Comparison of ENCODE assay signal across 21 cellular contexts in the genomic region with DNA sequence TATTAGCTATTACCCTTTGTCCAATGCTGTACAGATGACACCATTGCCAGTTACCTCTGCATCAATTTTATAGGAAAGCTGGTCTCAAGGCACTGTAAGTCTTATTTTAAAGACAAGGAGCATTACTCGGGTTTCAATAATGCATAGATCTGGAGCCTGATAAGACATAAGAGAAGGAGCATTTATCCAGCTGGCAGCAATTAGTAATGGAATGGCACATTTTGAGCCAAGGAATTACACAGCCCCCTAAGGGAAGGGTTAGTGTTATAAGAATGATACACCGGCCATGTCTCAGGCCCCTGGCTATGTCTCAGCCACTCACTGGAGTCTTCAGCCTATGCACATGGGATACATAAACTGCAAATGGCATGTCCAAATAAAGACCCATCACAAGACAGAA.
"Had no signal": no experiment of that assay in that cellular context is flagged by ENCODE, and none has a peak within 500 bp of the region (broad histone marks: within the 10 kb centered on the region; RNA-seq: fewer than 3 reads in every experiment).

No MANE protein-coding gene starts in this region.

- H3K36me3 Mint-ChIP-seq: immature natural killer cell, natural killer cell had no signal

- H3K9me3 Mint-ChIP-seq: immature natural killer cell, natural killer cell had no signal

- DNase-seq: dorsolateral prefrontal cortex; effector CD8-positive, alpha-beta T cell; heart left ventricle; hippocampal formation; immature natural killer cell; kidney; left cardiac atrium; left ventricle myocardium inferior; lower lobe of right lung; natural killer cell; ovary; sigmoid colon; stimulated activated CD4-positive, alpha-beta T cell treated with anti-CD3 and anti-CD28 coated beads, Interleukin-2, amount 100 ng/mL, for 24 hours; stimulated activated CD4-positive, alpha-beta T cell treated with anti-CD3 and anti-CD28 coated beads, Interleukin-4, amount 100 ng/mL, for 4 hours; stimulated activated naive CD4-positive, alpha-beta T cell; stomach; substantia nigra; transverse colon had no signal

- H3K4me3 Mint-ChIP-seq: immature natural killer cell, memory B cell, mesothelial cell of epicardium, natural killer cell, neural crest cell had no signal

- ATAC-seq: heart left ventricle, left cardiac atrium, lower lobe of right lung, natural killer cell had no signal

- H3K4me1 Mint-ChIP-seq: immature natural killer cell, memory B cell, natural killer cell, neural crest cell had no signal

- H3K27ac Mint-ChIP-seq: immature natural killer cell, memory B cell, mesothelial cell of epicardium, natural killer cell had no signal
